Comparison of ENCODE assay signal across 1 cellular context in the genomic region with DNA sequence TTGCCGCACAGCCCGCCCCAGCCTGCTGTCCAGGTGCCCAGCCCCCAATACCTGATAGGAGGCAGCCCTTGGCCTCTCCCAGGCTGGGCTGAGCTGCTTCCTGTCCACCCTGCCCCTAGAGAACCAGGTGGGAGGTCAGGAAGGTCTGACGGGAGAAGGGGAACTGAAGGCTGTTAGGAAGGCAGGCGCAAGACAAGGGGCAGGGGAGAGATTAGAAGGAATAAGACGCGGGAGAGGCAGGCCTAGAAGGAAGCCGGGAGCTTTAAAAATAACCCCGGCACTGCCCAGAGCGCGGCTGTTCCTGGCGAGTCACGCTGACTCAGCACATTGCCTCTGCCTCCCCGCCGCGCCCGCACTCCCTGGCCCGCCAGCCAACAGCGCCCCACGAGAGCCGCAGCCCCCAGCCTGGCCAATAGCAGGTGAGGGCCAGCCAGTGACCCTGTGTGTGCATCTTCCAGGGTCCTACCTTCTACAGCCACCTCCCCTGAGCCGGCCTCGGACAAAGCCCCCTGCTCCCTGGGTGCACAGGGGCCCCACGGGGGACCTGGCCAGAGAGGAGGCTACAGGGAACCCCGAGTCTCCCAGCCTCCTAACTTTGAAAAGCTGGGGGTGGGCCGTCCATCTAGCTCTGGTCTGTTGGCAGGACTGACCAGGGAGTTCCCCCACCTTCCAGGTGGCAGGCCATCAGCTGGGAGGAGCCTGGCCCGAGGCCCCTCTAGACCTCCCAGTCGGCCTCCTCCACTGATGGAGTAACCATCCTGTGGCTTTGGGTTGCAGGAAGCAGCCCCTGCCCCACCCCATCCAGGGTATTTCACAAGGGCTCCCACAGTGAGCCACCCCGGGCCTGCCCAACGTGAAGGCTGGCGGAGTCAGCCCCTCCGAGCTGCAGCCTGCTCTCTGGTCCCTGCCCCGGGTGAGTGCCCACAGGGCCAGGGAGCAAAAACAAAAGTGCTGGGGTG.
TF ChIP-seq lines count a peak whose summit lies in the region.

No MANE protein-coding gene starts in this region.

TF ChIP-seq in HCT116, 20 proteins besides CTCF, POLR2A, EP300 and RAD21:
- TF ChIP-seq SIN3A (IDR thresholded peaks at IDR 0.05; ENCODE audit: low read depth) (no peak), SP1 (IDR thresholded peaks at IDR 0.05; ENCODE audit: low read depth) (no peak), ZFX (IDR thresholded peaks at IDR 0.05) (no peak), FOSL1 (IDR thresholded peaks at IDR 0.05; ENCODE audit: low read depth) (no peak), EZH2phosphoT487 (IDR thresholded peaks at IDR 0.05; ENCODE audit: borderline replicate concordance) (no peak)
TF ChIP-seq in HCT116: peak in this region for 0.
